Comparison of ENCODE assay signal across 1 cellular context in genomic region chr9:21235468-21236359, GRCh38.
TF ChIP-seq lines count a peak whose summit lies in the region.

No MANE protein-coding gene starts in this region.

TF ChIP-seq in HEK293, 187 proteins besides CTCF, POLR2A, EP300 and RAD21:
- TF ChIP-seq ZNF664 (tag by site-specific recombination; IDR thresholded peaks at IDR 0.05) (peak; percentile 23; the same call in 1 of the 2 replicates), ZNF654 (tag by site-specific recombination; IDR thresholded peaks at IDR 0.05; ENCODE audit: low read depth) (peak; percentile 80)
TF ChIP-seq in HEK293: peak in this region for 2; not testable (repeated sequence) for 185.
